In the genomic region with DNA sequence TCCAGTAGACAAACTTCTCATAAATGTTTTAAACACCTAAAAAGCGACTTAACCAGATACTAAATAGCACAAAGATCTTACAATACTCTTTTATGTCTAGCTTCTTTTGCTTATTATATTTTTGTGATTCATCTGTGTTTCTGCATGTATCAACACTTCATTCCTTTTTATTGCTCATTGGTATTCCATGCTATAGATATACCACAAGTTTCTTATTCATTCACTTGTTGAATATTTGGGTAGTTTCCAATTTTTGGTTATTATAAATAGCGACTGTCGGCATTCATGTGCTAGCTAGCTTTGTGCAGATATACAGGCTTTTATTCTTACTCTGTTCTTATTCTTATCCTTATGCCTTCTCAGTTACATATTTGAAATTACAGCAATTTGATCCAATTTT, we compare ENCODE assay signal across 21 cellular contexts. TPM values are rescaled to one million over a fixed set of nuclear protein-coding genes. Genes with fewer than 3 reads are reported as not detected.
DNase-seq lines count a peak whose midpoint lies in the region; ATAC-seq, FAIRE-seq and TF ChIP-seq lines count a peak whose summit lies in the region.
"Had no signal": no experiment of that assay in that cellular context is flagged by ENCODE, and none has a peak within 500 bp of the region (broad histone marks: within the 10 kb centered on the region; RNA-seq: fewer than 3 reads in every experiment).

No MANE protein-coding gene starts in this region.

- H3K36me3 ChIP-seq in mammary epithelial cell (ENCODE audit: insufficient read depth, low read length), result no peaks in the 10 kb centered on the region
- H3K36me3 ChIP-seq in breast epithelium, result no peaks in the 10 kb centered on the region
- H3K36me3 ChIP-seq in astrocyte (ENCODE audit: insufficient read depth, low read length), result no peaks in the 10 kb centered on the region
- H3K36me3 ChIP-seq: HAP-1 had no signal

- CTCF ChIA-PET in mammary epithelial cell (lab: Charles Lee; ENCODE audit: low non-redundant PET), result interaction anchor here (0.6 kb wide), 1 partner anchor 22 kb away, joined by 3 read pairs; no protein-coding TSS in a partner anchor

- dilution Hi-C loops in mammary epithelial cell (cut with HindIII; ENCODE audit: low sequenced_read_pairs), result no loop called here

- no peak for TF ChIP-seq POLR2A in breast epithelium (IDR thresholded peaks at IDR 0.05)

- peaks cover 3% of the 10 kb centered on the region for H3K9me3 Mint-ChIP-seq in astrocyte (ENCODE audit: unreplicated experiment)
- no peaks in the 10 kb centered on the region for H3K9me3 Mint-ChIP-seq in activated T-cell treated with anti-CD3 and anti-CD28 coated beads, Interleukin-2, amount 50 U/mL, for 72 hours
- H3K9me3 Mint-ChIP-seq: CD8-positive, alpha-beta T cell; IgD-negative memory B cell had no signal

- peak overlapping the region; percentile 21 for H3K4me2 ChIP-seq in mammary epithelial cell (ENCODE audit: insufficient read depth, low read depth, low read length)
- H3K4me2 ChIP-seq in astrocyte (ENCODE audit: low read length), result no peak overlapping the region

- FAIRE-seq in astrocyte (lab: Jason Lieb, UNC), result no peak
- FAIRE-seq: HTR-8/SVneo had no signal

- H3K27ac ChIP-seq in mammary epithelial cell (ENCODE audit: insufficient read depth, low read depth, low read length), result no peak overlapping the region
- H3K27ac ChIP-seq in breast epithelium, result no peak overlapping the region
- no peak overlapping the region for H3K27ac ChIP-seq in astrocyte (ENCODE audit: low read depth, low read length)

- H2AFZ ChIP-seq in mammary epithelial cell (ENCODE audit: low read depth, low read length) (no peak overlapping the region), astrocyte (ENCODE audit: low read depth, low read length) (no peak overlapping the region)

- H3K4me1 ChIP-seq in mammary epithelial cell (ENCODE audit: insufficient read depth, low read length), result peaks cover 16% of the 10 kb centered on the region
- no peaks in the 10 kb centered on the region for H3K4me1 ChIP-seq in breast epithelium
- no peaks in the 10 kb centered on the region for H3K4me1 ChIP-seq in astrocyte (ENCODE audit: insufficient read depth, low read length)

- BruUV-seq in mammary epithelial cell (replicated peaks; lab: Mats Ljungman, UMichigan), result no TSS peak

- H3K79me2 ChIP-seq in mammary epithelial cell (ENCODE audit: insufficient read depth, low read length) (no peaks in the 10 kb centered on the region), astrocyte (ENCODE audit: insufficient read depth, low read length) (no peaks in the 10 kb centered on the region)

- H3K9me3 ChIP-seq in mammary epithelial cell (replicated peaks; ENCODE audit: insufficient read depth, low read length), result no peaks in the 10 kb centered on the region
- no peaks in the 10 kb centered on the region for H3K9me3 ChIP-seq in breast epithelium
- no peaks in the 10 kb centered on the region for H3K9me3 ChIP-seq in astrocyte (ENCODE audit: insufficient read depth, low read depth, low read length)
- H3K9me3 ChIP-seq: HAP-1 had no signal

- in situ Hi-C loops in mammary epithelial cell (cut with MboI; ENCODE audit: low sequenced_read_pairs in 2 of 2), result loop anchor here in 1 of 2 donors (25.0 kb wide), 1 partner anchor 255 kb away; no protein-coding TSS in a partner anchor

- H3K4me1 Mint-ChIP-seq in astrocyte (ENCODE audit: low read depth, unreplicated experiment), result no peaks in the 10 kb centered on the region
- no peaks in the 10 kb centered on the region for H3K4me1 Mint-ChIP-seq in activated T-cell treated with anti-CD3 and anti-CD28 coated beads, Interleukin-2, amount 50 U/mL, for 72 hours (ENCODE audit: low read depth)
- H3K4me1 Mint-ChIP-seq: IgD-negative memory B cell had no signal

- no peak overlapping the region for H3K4me3 ChIP-seq in mammary epithelial cell (replicated peaks in 1 of 3; ENCODE audit: insufficient read depth in 1 of 3, low read depth in 2 of 3, low read length in 3 of 3)
- no peak overlapping the region for H3K4me3 ChIP-seq in breast epithelium
- H3K4me3 ChIP-seq in astrocyte (ENCODE audit: insufficient read depth, low read depth, low read length), result no peak overlapping the region
- H3K4me3 ChIP-seq: HAP-1 had no signal

- no peaks in the 10 kb centered on the region for H3K36me3 Mint-ChIP-seq in astrocyte (ENCODE audit: low read depth, unreplicated experiment)
- H3K36me3 Mint-ChIP-seq in activated T-cell treated with anti-CD3 and anti-CD28 coated beads, Interleukin-2, amount 50 U/mL, for 72 hours (ENCODE audit: insufficient read depth in 2 of 2), result no peaks in the 10 kb centered on the region
- H3K36me3 Mint-ChIP-seq: CD8-positive, alpha-beta T cell; IgD-negative memory B cell had no signal

- 7% methylated on average over 3 of the region's 3 CpGs for WGBS in mammary epithelial cell (ENCODE audit: low coverage, missing lambda C conversion rate)

- H3K27me3 Mint-ChIP-seq in astrocyte (ENCODE audit: low read depth, unreplicated experiment), result peaks cover 6% of the 10 kb centered on the region
- H3K27me3 Mint-ChIP-seq in activated T-cell treated with anti-CD3 and anti-CD28 coated beads, Interleukin-2, amount 50 U/mL, for 72 hours (ENCODE audit: low read depth), result no peaks in the 10 kb centered on the region

- H3K9ac ChIP-seq in mammary epithelial cell (ENCODE audit: insufficient read depth, low read length), result no peak overlapping the region
- no peak overlapping the region for H3K9ac ChIP-seq in astrocyte (ENCODE audit: low read length)

- H3K27me3 ChIP-seq in mammary epithelial cell (ENCODE audit: insufficient read depth, low read length) (no peaks in the 10 kb centered on the region), breast epithelium (no peaks in the 10 kb centered on the region), astrocyte (ENCODE audit: insufficient read depth, low read length) (no peaks in the 10 kb centered on the region)

- intact Hi-C loops in mammary epithelial cell (cut with micrococcal nuclease), result no loop called here
- intact Hi-C loops in breast epithelium (cut with DNase I; ENCODE audit: low total_unique reads), result no loop called here

- no peak overlapping the region for H3K4me3 Mint-ChIP-seq in astrocyte (ENCODE audit: unreplicated experiment)
- no peak overlapping the region for H3K4me3 Mint-ChIP-seq in activated T-cell treated with anti-CD3 and anti-CD28 coated beads, Interleukin-2, amount 50 U/mL, for 72 hours
- H3K4me3 Mint-ChIP-seq: CD8-positive, alpha-beta T cell; IgD-negative memory B cell had no signal

- H3K27ac Mint-ChIP-seq in astrocyte (ENCODE audit: unreplicated experiment), result no peak overlapping the region
- H3K27ac Mint-ChIP-seq in activated T-cell treated with anti-CD3 and anti-CD28 coated beads, Interleukin-2, amount 50 U/mL, for 72 hours, result no peak overlapping the region
- H3K27ac Mint-ChIP-seq: CD8-positive, alpha-beta T cell; IgD-negative memory B cell had no signal

- TF ChIP-seq CTCF in mammary epithelial cell (conservative IDR thresholded peaks at IDR 0.05 in 1 of 2, IDR thresholded peaks at IDR 0.05 in 1 of 2; ENCODE audit: extremely low read depth in 1 of 2, insufficient read depth in 1 of 2, low read depth in 1 of 2, low read length in 2 of 2), result no peak
- no peak for TF ChIP-seq CTCF in breast epithelium (IDR thresholded peaks at IDR 0.05)
- no peak for TF ChIP-seq CTCF in astrocyte (IDR thresholded peaks at IDR 0.05; ENCODE audit: insufficient read depth, low read depth, low read length)

- no peaks in the 10 kb centered on the region for H4K20me1 ChIP-seq in mammary epithelial cell (ENCODE audit: insufficient read depth, low read length)
- no peaks in the 10 kb centered on the region for H4K20me1 ChIP-seq in astrocyte (ENCODE audit: insufficient read depth, low read length)

- DNase-seq in mammary epithelial cell, result peak; percentile 77
- DNase-seq in breast epithelium (ENCODE audit: low spot score in 2 of 2), result no peak
- peak; percentile 46 for DNase-seq in astrocyte (ENCODE audit: low read depth)
- peak; percentile 69 for DNase-seq in foreskin melanocyte
- no peak for DNase-seq in activated T-cell treated with anti-CD3 and anti-CD28 coated beads, Interleukin-2, amount 50 U/mL, for 72 hours
- DNase-seq in NCI-H128 (lab: John Stamatoyannopoulos, UW; ENCODE audit: unreplicated experiment), result no peak
- DNase-seq: AML-193; C1 segment of cervical spinal cord; CD8-positive, alpha-beta T cell; DMS153; NCI-H1105; NCI-H1694; NCI-H446 treated with DMSO at 0.1 percent for 48 hours; NCI-H526 treated with DMSO at 0.1 percent for 48 hours; OCI-M1; Right ventricle myocardium superior had no signal

- ATAC-seq in HG02678 (IDR thresholded peaks at IDR 0.05; ENCODE audit: unreplicated experiment), result no peak
- ATAC-seq in activated T-cell treated with anti-CD3 and anti-CD28 coated beads, Interleukin-2, amount 50 U/mL, for 72 hours (replicated peaks in 1 of 2), result no peak
- ATAC-seq: CD8-positive, alpha-beta T cell had no signal

RNA-seq across cellular contexts. Expression of gene RGCC, which starts 50.0 kb away (rescaled TPM):
- total RNA-seq in mammary epithelial cell (1 to 10 TPM; 1.4 to 8.0 TPM), breast epithelium (100 to 1,000 TPM in 1 of 3 donors, 10 to 100 TPM in 2; 91.8 to 112 (median 95.7) TPM), astrocyte (0.82 and 1.2 TPM in 2 replicates)
- 3.7 TPM for polyA plus RNA-seq in mammary epithelial cell
- polyA minus RNA-seq in mammary epithelial cell, result not detected
- total RNA-seq in activated T-cell treated with anti-CD3 and anti-CD28 coated beads, Interleukin-2, amount 50 U/mL, for 72 hours, result 100 to 1,000 TPM in 1 of 2 donors, 10 to 100 TPM in 1; 85.1 to 111 TPM
- total RNA-seq: A172 had no signal

Comparison
In these comparisons a context has a peak if more than half of its experiments do, and no peak if none do; other contexts are left out.
1. DNase-seq: peak in mammary epithelial cell (single experiment), astrocyte (single experiment) and foreskin melanocyte (single experiment); none in breast epithelium (0 of 2), activated T-cell treated with anti-CD3 and anti-CD28 coated beads, Interleukin-2, amount 50 U/mL, for 72 hours (0 of 2) and NCI-H128 (single experiment).
2. RNA of gene RGCC, which starts 50.0 kb away (total RNA-seq): 85.1 to 111 TPM in activated T-cell treated with anti-CD3 and anti-CD28 coated beads, Interleukin-2, amount 50 U/mL, for 72 hours and 91.8 to 112 TPM in breast epithelium; 1.4 to 8.0 TPM in mammary epithelial cell and 0.82 to 1.2 TPM in astrocyte; every median in the first group is over 4 times any median in the second.